1 cellular context compared by ENCODE assay signal in genomic region chr13:49448753-49449152, GRCh38.
A peak's percentile ranks its signal among the peaks of the same experiment; 100 is the strongest.
TF ChIP-seq lines count a peak whose summit lies in the region.

No MANE protein-coding gene starts in this region.

TF ChIP-seq in K562, 482 proteins besides CTCF, POLR2A, EP300 and RAD21:
- TF ChIP-seq ILK (tag; IDR thresholded peaks at IDR 0.05; ENCODE audit: borderline replicate concordance, low read depth): no peak
- no peak for TF ChIP-seq CBX1 (IDR thresholded peaks at IDR 0.05; ENCODE audit: low read depth)
- no peak for TF ChIP-seq FOXA3 (CRISPR knock-in tag; conservative IDR thresholded peaks at IDR 0.05 in 1 of 2, IDR thresholded peaks at IDR 0.05 in 1 of 2)
- TF ChIP-seq HDAC8 (tag; IDR thresholded peaks at IDR 0.05): no peak
- TF ChIP-seq C11orf30 (IDR thresholded peaks at IDR 0.05; ENCODE audit: low read depth): peak; percentile 69
- no peak for TF ChIP-seq NCOA6 (IDR thresholded peaks at IDR 0.05)
- peak; percentile 31; the same call in 1 of the 2 replicates for TF ChIP-seq MAFG (tag; conservative IDR thresholded peaks at IDR 0.05)
- TF ChIP-seq ZNF408 (CRISPR knock-in tag; IDR thresholded peaks at IDR 0.05; ENCODE audit: low read depth): no peak
- TF ChIP-seq SRSF3 (IDR thresholded peaks at IDR 0.05; ENCODE audit: insufficient read depth, low read length): no peak
- TF ChIP-seq ZNF316 (IDR thresholded peaks at IDR 0.05): peak; percentile 88
